ENCODE assay signal across 9 cellular contexts in the genomic region with DNA sequence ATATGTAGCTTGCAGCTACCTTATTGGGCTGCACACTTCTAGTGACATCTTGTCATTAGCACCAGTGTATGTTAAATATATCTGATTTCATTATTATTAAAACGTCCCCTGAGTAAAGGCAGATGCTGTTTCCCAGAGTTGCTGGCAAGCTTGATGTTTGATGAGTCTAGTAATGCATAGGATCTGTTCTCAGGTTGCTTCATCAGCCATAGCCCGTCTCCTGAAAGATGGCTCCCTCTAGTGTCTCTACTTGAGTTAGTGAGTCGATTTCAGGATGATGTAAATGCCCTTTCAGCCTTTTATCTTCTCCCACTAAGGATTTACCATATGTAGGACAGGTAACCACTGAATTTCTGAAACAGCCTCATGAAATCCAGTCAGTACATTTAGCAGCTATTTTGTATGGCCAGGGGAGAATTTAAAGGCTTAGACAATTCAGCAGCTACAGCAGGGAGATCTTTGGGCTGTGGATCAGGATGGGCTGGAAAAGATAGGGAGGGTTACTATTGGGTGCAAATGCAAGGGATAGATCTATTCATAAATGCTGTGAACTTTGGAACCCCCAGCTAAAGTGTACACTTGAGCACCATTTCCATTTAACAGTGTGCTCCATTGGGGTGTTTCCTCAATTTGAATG.
DNase-seq lines count a peak whose midpoint lies in the region; ATAC-seq and TF ChIP-seq lines count a peak whose summit lies in the region.
"Had no signal": no experiment of that assay in that cellular context is flagged by ENCODE, and none has a peak within 500 bp of the region (broad histone marks: within the 10 kb centered on the region; RNA-seq: fewer than 3 reads in every experiment).

No MANE protein-coding gene starts in this region.

- TF ChIP-seq EP300 in gastroesophageal sphincter (IDR thresholded peaks at IDR 0.05) = no peak

- no peak overlapping the region for H3K27ac Mint-ChIP-seq in stimulated activated naive B cell treated with anti-CD40 and anti-IgM and Interleukin-4, amounts not matched to agents 10 μg/mL and 1 μg/mL and 100 μg/mL, for 72 hours
- H3K27ac Mint-ChIP-seq in activated T-helper 2 cell treated with anti-CD3 and anti-CD28 coated beads, Interferon-gamma antibody, Interleukin-2, Interleukin-4, amounts not matched to agents 10 μg/mL and 5 μg/mL and 100 μg/mL, durations not matched to agents 14 hours and 24 hours and 36 hours = no peak overlapping the region

- no peaks in the 10 kb centered on the region for H3K4me1 Mint-ChIP-seq in stimulated activated naive B cell treated with anti-CD40 and anti-IgM and Interleukin-4, amounts not matched to agents 10 μg/mL and 1 μg/mL and 100 μg/mL, for 72 hours
- H3K4me1 Mint-ChIP-seq in activated T-helper 2 cell treated with anti-CD3 and anti-CD28 coated beads, Interferon-gamma antibody, Interleukin-2, Interleukin-4, amounts not matched to agents 10 μg/mL and 5 μg/mL and 100 μg/mL, durations not matched to agents 14 hours and 24 hours and 36 hours (ENCODE audit: low read depth) = no peaks in the 10 kb centered on the region
- H3K4me1 Mint-ChIP-seq: memory B cell had no signal

- DNase-seq in DMS153 (lab: John Stamatoyannopoulos, UW) (peak; percentile 82), MM.1S (peak; percentile 48), RWPE2 (ENCODE audit: low spot score) (no peak), esophagus squamous epithelium (lab: John Stamatoyannopoulos, UW) (no peak)
- DNase-seq in stimulated activated naive B cell treated with anti-CD40 and anti-IgM and Interleukin-4, amounts not matched to agents 10 μg/mL and 1 μg/mL and 100 μg/mL, for 72 hours = no peak
- no peak for DNase-seq in activated T-helper 2 cell treated with anti-CD3 and anti-CD28 coated beads, Interferon-gamma antibody, Interleukin-2, Interleukin-4, amounts not matched to agents 10 μg/mL and 5 μg/mL and 100 μg/mL, durations not matched to agents 14 hours and 24 hours and 36 hours (ENCODE audit: low spot score)

- no peak overlapping the region for H3K27ac ChIP-seq in MM.1S (ENCODE audit: low read length)
- H3K27ac ChIP-seq in RWPE2 (ENCODE audit: poor library complexity, severe bottlenecking) = no peak overlapping the region
- H3K27ac ChIP-seq in gastroesophageal sphincter = no peak overlapping the region
- H3K27ac ChIP-seq in esophagus squamous epithelium = no peak overlapping the region

- no peaks in the 10 kb centered on the region for H3F3A ChIP-seq in MM.1S (ENCODE audit: insufficient read depth, low read length)

- no peaks in the 10 kb centered on the region for H3K9me3 Mint-ChIP-seq in stimulated activated naive B cell treated with anti-CD40 and anti-IgM and Interleukin-4, amounts not matched to agents 10 μg/mL and 1 μg/mL and 100 μg/mL, for 72 hours
- no peaks in the 10 kb centered on the region for H3K9me3 Mint-ChIP-seq in activated T-helper 2 cell treated with anti-CD3 and anti-CD28 coated beads, Interferon-gamma antibody, Interleukin-2, Interleukin-4, amounts not matched to agents 10 μg/mL and 5 μg/mL and 100 μg/mL, durations not matched to agents 14 hours and 24 hours and 36 hours

- H3K9ac ChIP-seq in MM.1S (ENCODE audit: low read length) = no peak overlapping the region

- no peak overlapping the region for H3K4me2 ChIP-seq in MM.1S (ENCODE audit: low read depth, low read length)

- no peaks in the 10 kb centered on the region for H3K27me3 ChIP-seq in MM.1S (replicated peaks; ENCODE audit: insufficient read depth, low read length)
- H3K27me3 ChIP-seq in RWPE2 (ENCODE audit: insufficient read depth, poor library complexity, severe bottlenecking) = no peaks in the 10 kb centered on the region
- no peaks in the 10 kb centered on the region for H3K27me3 ChIP-seq in gastroesophageal sphincter
- no peaks in the 10 kb centered on the region for H3K27me3 ChIP-seq in esophagus squamous epithelium

- TF ChIP-seq POLR2A in gastroesophageal sphincter (IDR thresholded peaks at IDR 0.05) (no peak), esophagus squamous epithelium (IDR thresholded peaks at IDR 0.05) (no peak)

- H3K9me2 ChIP-seq in MM.1S (replicated peaks; ENCODE audit: insufficient read depth, low read length) = no peaks in the 10 kb centered on the region

- H3K27me3 Mint-ChIP-seq in stimulated activated naive B cell treated with anti-CD40 and anti-IgM and Interleukin-4, amounts not matched to agents 10 μg/mL and 1 μg/mL and 100 μg/mL, for 72 hours = peaks cover 4 to 5% of the 10 kb centered on the region in 2 donors
- H3K27me3 Mint-ChIP-seq in activated T-helper 2 cell treated with anti-CD3 and anti-CD28 coated beads, Interferon-gamma antibody, Interleukin-2, Interleukin-4, amounts not matched to agents 10 μg/mL and 5 μg/mL and 100 μg/mL, durations not matched to agents 14 hours and 24 hours and 36 hours (ENCODE audit: low read depth) = no peaks in the 10 kb centered on the region

- no peak overlapping the region for H2AFZ ChIP-seq in MM.1S (ENCODE audit: low read length)

- H3K4me1 ChIP-seq in MM.1S (ENCODE audit: low read length) = no peaks in the 10 kb centered on the region
- H3K4me1 ChIP-seq in RWPE2 (ENCODE audit: insufficient read depth, poor library complexity, severe bottlenecking) = peaks cover 9% of the 10 kb centered on the region
- H3K4me1 ChIP-seq in gastroesophageal sphincter = no peaks in the 10 kb centered on the region
- no peaks in the 10 kb centered on the region for H3K4me1 ChIP-seq in esophagus squamous epithelium

- 0 to 3% methylated on average over 3 of the region's 3 CpGs for WGBS in gastroesophageal sphincter (ENCODE audit: low coverage in 1 of 2), 2 donors
- WGBS in esophagus squamous epithelium, 2 donors = 0 to 8% methylated on average over 3 of the region's 3 CpGs

- H3K9me3 ChIP-seq in MM.1S (replicated peaks; ENCODE audit: insufficient read depth, low read length) (no peaks in the 10 kb centered on the region), RWPE2 (ENCODE audit: severe bottlenecking) (no peaks in the 10 kb centered on the region), gastroesophageal sphincter (no peaks in the 10 kb centered on the region), esophagus squamous epithelium (no peaks in the 10 kb centered on the region)

- intact Hi-C loops in esophagus squamous epithelium (cut with DNase I) = no loop called here
- intact Hi-C loops in activated T-helper 2 cell treated with anti-CD3 and anti-CD28 coated beads, Interferon-gamma antibody, Interleukin-2, Interleukin-4, amounts not matched to agents 10 μg/mL and 5 μg/mL and 100 μg/mL, durations not matched to agents 14 hours and 24 hours and 36 hours (cut with micrococcal nuclease) = loop anchor here (5.0 kb wide), 1 partner anchor 866 kb away; no protein-coding TSS in a partner anchor

- H3K36me3 Mint-ChIP-seq in stimulated activated naive B cell treated with anti-CD40 and anti-IgM and Interleukin-4, amounts not matched to agents 10 μg/mL and 1 μg/mL and 100 μg/mL, for 72 hours = no peaks in the 10 kb centered on the region
- H3K36me3 Mint-ChIP-seq in activated T-helper 2 cell treated with anti-CD3 and anti-CD28 coated beads, Interferon-gamma antibody, Interleukin-2, Interleukin-4, amounts not matched to agents 10 μg/mL and 5 μg/mL and 100 μg/mL, durations not matched to agents 14 hours and 24 hours and 36 hours (ENCODE audit: low read depth) = no peaks in the 10 kb centered on the region
- H3K36me3 Mint-ChIP-seq: memory B cell had no signal

- no peak overlapping the region for H3K4me3 Mint-ChIP-seq in stimulated activated naive B cell treated with anti-CD40 and anti-IgM and Interleukin-4, amounts not matched to agents 10 μg/mL and 1 μg/mL and 100 μg/mL, for 72 hours
- H3K4me3 Mint-ChIP-seq in activated T-helper 2 cell treated with anti-CD3 and anti-CD28 coated beads, Interferon-gamma antibody, Interleukin-2, Interleukin-4, amounts not matched to agents 10 μg/mL and 5 μg/mL and 100 μg/mL, durations not matched to agents 14 hours and 24 hours and 36 hours (ENCODE audit: low read depth) = no peak overlapping the region
- H3K4me3 Mint-ChIP-seq: memory B cell had no signal

- peak; percentile 84 for ATAC-seq in GM21619 (IDR thresholded peaks at IDR 0.05; ENCODE audit: unreplicated experiment)
- peak; percentile 81 for ATAC-seq in RWPE2 (ENCODE audit: low read depth)
- no peak for ATAC-seq in gastroesophageal sphincter
- ATAC-seq in stimulated activated naive B cell treated with anti-CD40 and anti-IgM and Interleukin-4, amounts not matched to agents 10 μg/mL and 1 μg/mL and 100 μg/mL, for 72 hours (replicated peaks) = peak; percentile 60 to 62

- TF ChIP-seq CTCF in MM.1S (IDR thresholded peaks at IDR 0.05; ENCODE audit: low read length) (peak; percentile 53), RWPE2 (IDR thresholded peaks at IDR 0.05; ENCODE audit: poor library complexity, severe bottlenecking) (peak; percentile 90), gastroesophageal sphincter (IDR thresholded peaks at IDR 0.05) (peak in 3 of 4 experiments; percentile 8 to 35 (median 20)), esophagus squamous epithelium (IDR thresholded peaks at IDR 0.05) (peak in 3 of 6 experiments; percentile 16 to 34 (median 17))

- H3K4me3 ChIP-seq in MM.1S (ENCODE audit: low read length) (no peak overlapping the region), RWPE2 (ENCODE audit: severe bottlenecking) (no peak overlapping the region), gastroesophageal sphincter (no peak overlapping the region), esophagus squamous epithelium (no peak overlapping the region)

- no peaks in the 10 kb centered on the region for H4K20me1 ChIP-seq in MM.1S (ENCODE audit: insufficient read depth, low read length)

- H3K79me2 ChIP-seq in MM.1S (ENCODE audit: low read length) = no peaks in the 10 kb centered on the region

- H3K36me3 ChIP-seq in MM.1S (replicated peaks; ENCODE audit: insufficient read depth, low read length) = no peaks in the 10 kb centered on the region
- no peaks in the 10 kb centered on the region for H3K36me3 ChIP-seq in RWPE2 (ENCODE audit: low read depth)
- H3K36me3 ChIP-seq in gastroesophageal sphincter = no peaks in the 10 kb centered on the region
- H3K36me3 ChIP-seq in esophagus squamous epithelium = no peaks in the 10 kb centered on the region

Comparison
In these comparisons a context has a peak if more than half of its experiments do, and no peak if none do; other contexts are left out.
1. DNase-seq: peak in DMS153 (single experiment) and MM.1S (single experiment); none in RWPE2 (single experiment), stimulated activated naive B cell treated with anti-CD40 and anti-IgM and Interleukin-4, amounts not matched to agents 10 μg/mL and 1 μg/mL and 100 μg/mL, for 72 hours (single experiment), esophagus squamous epithelium (single experiment) and activated T-helper 2 cell treated with anti-CD3 and anti-CD28 coated beads, Interferon-gamma antibody, Interleukin-2, Interleukin-4, amounts not matched to agents 10 μg/mL and 5 μg/mL and 100 μg/mL, durations not matched to agents 14 hours and 24 hours and 36 hours (single experiment).